Comparison of ENCODE assay signal across 9 cellular contexts in the genomic region with DNA sequence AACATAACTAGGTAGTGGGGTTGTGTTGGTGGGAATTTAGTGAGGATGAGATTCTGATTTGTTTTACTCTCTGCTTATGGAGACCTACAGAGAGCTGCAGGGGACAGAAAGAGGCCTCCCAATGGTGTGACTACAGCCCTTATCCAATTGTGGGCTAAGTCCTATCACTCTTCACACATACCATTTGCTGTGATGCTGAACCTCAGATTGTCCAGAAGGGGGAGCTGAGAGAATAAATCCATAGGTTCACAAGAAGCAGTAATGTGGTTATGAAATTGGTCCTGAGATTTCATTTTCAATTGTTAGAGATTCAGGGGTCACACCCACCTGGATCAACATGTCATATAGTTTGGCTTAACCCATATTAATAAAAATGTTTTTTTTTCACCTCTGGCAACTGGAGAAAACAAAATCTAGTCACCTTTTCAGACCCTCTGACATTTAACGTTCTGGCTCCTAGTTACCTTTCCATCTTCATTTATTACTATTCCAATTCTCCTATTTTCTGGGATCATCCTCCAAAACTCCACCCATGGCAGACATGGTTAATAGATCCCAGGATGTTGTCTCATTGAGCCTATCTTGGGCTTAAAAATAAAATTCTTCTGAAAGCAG. TPM values are rescaled to one million over a fixed set of nuclear protein-coding genes. Genes with fewer than 3 reads are reported as not detected.
DNase-seq lines count a peak whose midpoint lies in the region; ATAC-seq and TF ChIP-seq lines count a peak whose summit lies in the region.
"Had no signal": no experiment of that assay in that cellular context is flagged by ENCODE, and none has a peak within 500 bp of the region (broad histone marks: within the 10 kb centered on the region; RNA-seq: fewer than 3 reads in every experiment).

No MANE protein-coding gene starts in this region.

- no peaks in the 10 kb centered on the region for H3K36me3 Mint-ChIP-seq in activated CD4-positive, alpha-beta T cell treated with anti-CD3 and anti-CD28 coated beads, Interleukin-2, amount 10 ng/mL, durations not matched to agents 24 days and 14 days (ENCODE audit: low read depth)
- H3K36me3 Mint-ChIP-seq: activated naive CD4-positive, alpha-beta T cell treated with anti-CD3 and anti-CD28 coated beads, Interleukin-2, amount 50 U/mL, for 24 hours had no signal

- H3K4me3 Mint-ChIP-seq in activated CD4-positive, alpha-beta T cell treated with anti-CD3 and anti-CD28 coated beads, Interleukin-2, amount 10 ng/mL, durations not matched to agents 24 days and 14 days = no peak overlapping the region
- H3K4me3 Mint-ChIP-seq: activated naive CD4-positive, alpha-beta T cell treated with anti-CD3 and anti-CD28 coated beads, Interleukin-2, amount 50 U/mL, for 24 hours had no signal

- ATAC-seq in SK-N-SH treated with all-trans-retinoic acid at 6 μM for 48 hours (peak; percentile 91), GM21529 (IDR thresholded peaks at IDR 0.05; ENCODE audit: unreplicated experiment) (no peak), HG03025 (IDR thresholded peaks at IDR 0.05; ENCODE audit: low FRiP score, unreplicated experiment) (no peak)

- peaks cover 5% of the 10 kb centered on the region for H3K9me3 Mint-ChIP-seq in activated CD4-positive, alpha-beta T cell treated with anti-CD3 and anti-CD28 coated beads, Interleukin-2, amount 10 ng/mL, durations not matched to agents 24 days and 14 days

- H3K27me3 Mint-ChIP-seq in activated CD4-positive, alpha-beta T cell treated with anti-CD3 and anti-CD28 coated beads, Interleukin-2, amount 10 ng/mL, durations not matched to agents 24 days and 14 days = peaks cover 20% of the 10 kb centered on the region

- peak; percentile 62 for DNase-seq in activated CD4-positive, alpha-beta T cell treated with anti-CD3 and anti-CD28 coated beads, Interleukin-2, amount 10 ng/mL, durations not matched to agents 24 days and 14 days
- no peak for DNase-seq in activated CD4-positive, alpha-beta T cell treated with anti-CD3 and anti-CD28 coated beads, Interleukin-2, amount 50 U/mL, for 1 hour
- DNase-seq in hepatic stellate cell (ENCODE audit: low spot score) = peak; percentile 13
- no peak for DNase-seq in NOMO-1 treated with DMSO at 0.1 percent for 48 hours (lab: John Stamatoyannopoulos, UW; ENCODE audit: unreplicated experiment)

- intact Hi-C loops in activated CD4-positive, alpha-beta T cell treated with anti-CD3 and anti-CD28 coated beads, Interleukin-2, amount 10 ng/mL, durations not matched to agents 24 days and 14 days (cut with micrococcal nuclease) = no loop called here

- peak; percentile 40 for TF ChIP-seq RAD21 in Ishikawa (IDR thresholded peaks at IDR 0.05; ENCODE audit: low read depth)

- TF ChIP-seq EP300 in Ishikawa (IDR thresholded peaks at IDR 0.05; ENCODE audit: borderline replicate concordance) = no peak

- no peaks in the 10 kb centered on the region for H3K4me1 Mint-ChIP-seq in activated CD4-positive, alpha-beta T cell treated with anti-CD3 and anti-CD28 coated beads, Interleukin-2, amount 10 ng/mL, durations not matched to agents 24 days and 14 days
- H3K4me1 Mint-ChIP-seq: activated naive CD4-positive, alpha-beta T cell treated with anti-CD3 and anti-CD28 coated beads, Interleukin-2, amount 50 U/mL, for 24 hours had no signal

- H3K27ac Mint-ChIP-seq in activated CD4-positive, alpha-beta T cell treated with anti-CD3 and anti-CD28 coated beads, Interleukin-2, amount 10 ng/mL, durations not matched to agents 24 days and 14 days = no peak overlapping the region
- H3K27ac Mint-ChIP-seq: activated naive CD4-positive, alpha-beta T cell treated with anti-CD3 and anti-CD28 coated beads, Interleukin-2, amount 50 U/mL, for 24 hours had no signal

TF ChIP-seq in Ishikawa, 13 proteins besides CTCF, POLR2A, EP300 and RAD21:
- TF ChIP-seq EGR1 (IDR thresholded peaks at IDR 0.05) = no peak

TF ChIP-seq in SK-N-SH treated with all-trans-retinoic acid at 6 μM for 48 hours, 23 proteins besides CTCF, POLR2A, EP300 and RAD21:
- TF ChIP-seq TCF4 (CRISPR knock-in tag; IDR thresholded peaks at IDR 0.05; ENCODE audit: borderline replicate concordance) (no peak), ZC3H10 (CRISPR knock-in tag; IDR thresholded peaks at IDR 0.05) (no peak)

RNA-seq across cellular contexts. Expression of a gene that starts 53.3 kb away (rescaled TPM):
- total RNA-seq in activated CD4-positive, alpha-beta T cell treated with anti-CD3 and anti-CD28 coated beads, Interleukin-2, amount 10 ng/mL, durations not matched to agents 24 days and 14 days = not detected in 2 replicates

Comparison
In these comparisons a context has a peak if more than half of its experiments do, and no peak if none do; other contexts are left out.
1. DNase-seq: peak in activated CD4-positive, alpha-beta T cell treated with anti-CD3 and anti-CD28 coated beads, Interleukin-2, amount 10 ng/mL, durations not matched to agents 24 days and 14 days (single experiment) and hepatic stellate cell (single experiment); none in activated CD4-positive, alpha-beta T cell treated with anti-CD3 and anti-CD28 coated beads, Interleukin-2, amount 50 U/mL, for 1 hour (single experiment) and NOMO-1 treated with DMSO at 0.1 percent for 48 hours (single experiment).